In the genomic region with DNA sequence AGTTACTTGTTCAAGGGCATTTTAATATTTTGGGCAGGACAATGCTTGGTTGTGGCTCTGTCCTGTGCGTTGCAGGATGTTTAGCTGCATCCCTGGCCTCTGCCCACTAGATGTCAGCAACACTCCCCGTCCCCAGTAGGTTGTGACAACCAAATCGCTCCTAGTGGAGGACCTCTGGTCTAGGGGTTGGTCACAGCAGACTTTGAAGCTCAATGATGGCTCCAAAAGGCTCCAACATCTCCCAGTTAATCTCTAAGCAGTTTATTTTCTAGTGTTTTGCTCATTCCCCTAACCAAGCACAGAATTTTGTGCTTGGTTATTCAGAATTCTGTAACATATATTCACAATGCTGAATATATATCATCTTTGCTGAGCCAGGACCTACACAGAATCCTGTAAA, we compare ENCODE assay signal across 8 cellular contexts.
DNase-seq lines count a peak whose midpoint lies in the region; ATAC-seq lines count a peak whose summit lies in the region.

No MANE protein-coding gene starts in this region.

- no peak overlapping the region for H3K4me3 ChIP-seq in CD4-positive, CD25-positive, alpha-beta regulatory T cell (ENCODE audit: low read depth, low read length)
- H3K4me3 ChIP-seq in mesendoderm (ENCODE audit: low read length) = no peak overlapping the region

- H3K18ac ChIP-seq in mesendoderm (ENCODE audit: low read length) = peak overlapping the region; percentile 95

- H3K9ac ChIP-seq in mesendoderm (ENCODE audit: low read length) = no peak overlapping the region

- H3K9me3 Mint-ChIP-seq in CD4-positive, CD25-positive, alpha-beta regulatory T cell = no peaks in the 10 kb centered on the region

- H2BK120ac ChIP-seq in mesendoderm (ENCODE audit: low read depth, low read length) = peak overlapping the region; percentile 95

- H3K27me3 Mint-ChIP-seq in CD4-positive, CD25-positive, alpha-beta regulatory T cell = peaks cover 31% of the 10 kb centered on the region

- peak overlapping the region; percentile 93 for H3K56ac ChIP-seq in mesendoderm (ENCODE audit: low read length)

- peak overlapping the region; percentile 7 for H3K4ac ChIP-seq in mesendoderm (ENCODE audit: low read depth, low read length)

- H3K4me3 Mint-ChIP-seq in CD4-positive, CD25-positive, alpha-beta regulatory T cell = no peak overlapping the region

- peak overlapping the region; percentile 86 for H2BK5ac ChIP-seq in mesendoderm (ENCODE audit: low read length)

- no peaks in the 10 kb centered on the region for H3K9me3 ChIP-seq in CD4-positive, CD25-positive, alpha-beta regulatory T cell (ENCODE audit: control insufficient read depth in 2 of 2, low read length in 2 of 2)

- DNase-seq in CD4-positive, CD25-positive, alpha-beta regulatory T cell = peak; percentile 19 to 75 (median 52)
- DNase-seq in NCI-H446 (lab: John Stamatoyannopoulos, UW) (peak; percentile 26 to 66), ecto neural progenitor cell (ENCODE audit: low spot score) (peak; percentile 76), mesendoderm (peak; percentile 93)
- DNase-seq in activated CD4-positive, alpha-beta T cell treated with anti-CD3 and anti-CD28 coated beads for 4 hours = peak; percentile 53 to 59
- peak; percentile 47 for DNase-seq in stimulated activated naive CD4-positive, alpha-beta T cell treated with Interleukin-2 at 50 U/mL for 16 hours (lab: John Stamatoyannopoulos, UW)

- no peaks in the 10 kb centered on the region for H3K36me3 Mint-ChIP-seq in CD4-positive, CD25-positive, alpha-beta regulatory T cell

- H3K27ac ChIP-seq in CD4-positive, CD25-positive, alpha-beta regulatory T cell (ENCODE audit: insufficient read depth, low read length, poor library complexity, severe bottlenecking) = no peak overlapping the region
- peak overlapping the region; percentile 40 for H3K27ac ChIP-seq in mesendoderm (ENCODE audit: low read depth, low read length)

- peak; percentile 82 for ATAC-seq in CD4-positive, CD25-positive, alpha-beta regulatory T cell (ENCODE audit: low read depth in 2 of 2)
- ATAC-seq in GM19023 (IDR thresholded peaks at IDR 0.05; ENCODE audit: unreplicated experiment) = peak; percentile 95
- ATAC-seq in HG03108 (IDR thresholded peaks at IDR 0.05; ENCODE audit: unreplicated experiment) = peak; percentile 94

- no peaks in the 10 kb centered on the region for H3K4me1 ChIP-seq in CD4-positive, CD25-positive, alpha-beta regulatory T cell (ENCODE audit: control insufficient read depth, insufficient read depth, low read length, poor library complexity, severe bottlenecking)
- peaks cover 31% of the 10 kb centered on the region for H3K4me1 ChIP-seq in mesendoderm (ENCODE audit: control insufficient read depth, low read depth, low read length)

- no peak overlapping the region for H2AK5ac ChIP-seq in mesendoderm (ENCODE audit: low read length)

- no peaks in the 10 kb centered on the region for H3K36me3 ChIP-seq in CD4-positive, CD25-positive, alpha-beta regulatory T cell (ENCODE audit: control insufficient read depth, insufficient read depth, low read length)
- no peaks in the 10 kb centered on the region for H3K36me3 ChIP-seq in mesendoderm (ENCODE audit: control insufficient read depth, insufficient read depth, low read length)

- no peaks in the 10 kb centered on the region for H3K79me2 ChIP-seq in mesendoderm (ENCODE audit: control insufficient read depth, insufficient read depth, low read length)

- no peak overlapping the region for H3K23ac ChIP-seq in mesendoderm (ENCODE audit: low read length)

- WGBS in mesendoderm (ENCODE audit: extremely low coverage, insufficient coverage, low lambda C conversion rate) = no CpG with 5 or more reads among the region's 3 CpGs

- H2BK15ac ChIP-seq in mesendoderm (replicated peaks; ENCODE audit: low read depth) = peak overlapping the region; percentile 57

- no peak overlapping the region for H3K4me2 ChIP-seq in mesendoderm (ENCODE audit: low read length)

- H4K8ac ChIP-seq in mesendoderm (ENCODE audit: low read depth, low read length) = no peak overlapping the region

- H3K4me1 Mint-ChIP-seq in CD4-positive, CD25-positive, alpha-beta regulatory T cell = peaks cover 0 to 7% (median 0%) of the 10 kb centered on the region in 4 donors

- H3K27me3 ChIP-seq in CD4-positive, CD25-positive, alpha-beta regulatory T cell (ENCODE audit: control insufficient read depth, insufficient read depth, low read length) = no peaks in the 10 kb centered on the region
- H3K27me3 ChIP-seq in mesendoderm (ENCODE audit: insufficient read depth, low read length, poor library complexity) = no peaks in the 10 kb centered on the region

- H3K27ac Mint-ChIP-seq in CD4-positive, CD25-positive, alpha-beta regulatory T cell = peak overlapping the region in 1 of 3 donors; percentile 24

- no peaks in the 10 kb centered on the region for H3K79me1 ChIP-seq in mesendoderm (ENCODE audit: low read length)

- no peak overlapping the region for H4K5ac ChIP-seq in mesendoderm (ENCODE audit: low read length)
